ENCODE assay signal across 8 cellular contexts in genomic region chr11:57514538-57515331, GRCh38. TPM values are rescaled to one million over a fixed set of nuclear protein-coding genes. Genes with fewer than 3 reads are reported as not detected.
DNase-seq lines count a peak whose midpoint lies in the region; ATAC-seq and TF ChIP-seq lines count a peak whose summit lies in the region.

No MANE protein-coding gene starts in this region.

- no peak overlapping the region for H2BK120ac ChIP-seq in neuronal stem cell (ENCODE audit: low read depth, low read length)

- peak overlapping the region; percentile 24 for H2BK15ac ChIP-seq in neuronal stem cell (ENCODE audit: low read length)

- no peaks in the 10 kb centered on the region for H3K9me3 ChIP-seq in neuronal stem cell (replicated peaks in 1 of 2; ENCODE audit: control insufficient read depth in 2 of 2, insufficient read depth in 1 of 2, low read depth in 1 of 2, low read length in 2 of 2)
- H3K9me3 ChIP-seq in upper lobe of right lung: no peaks in the 10 kb centered on the region

- H3K4me3 ChIP-seq in fibroblast of pulmonary artery (replicated peaks; ENCODE audit: low read depth, low read length): peak overlapping the region; percentile 86
- peak overlapping the region; percentile 56 to 82 for H3K4me3 ChIP-seq in neuronal stem cell (ENCODE audit: low read length in 2 of 2)
- peak overlapping the region; percentile 97 for H3K4me3 ChIP-seq in upper lobe of right lung

- TF ChIP-seq CTCF in fibroblast of pulmonary artery (IDR thresholded peaks at IDR 0.05; ENCODE audit: low read length, missing control alignments) (no peak), upper lobe of right lung (IDR thresholded peaks at IDR 0.05) (no peak)

- H3K27me3 ChIP-seq in neuronal stem cell (ENCODE audit: control insufficient read depth in 3 of 3, insufficient read depth in 3 of 3, low read depth in 1 of 3, low read length in 3 of 3) (peaks cover 0 to 49% (median 22%) of the 10 kb centered on the region in 3 experiments), upper lobe of right lung (no peaks in the 10 kb centered on the region)

- H3K14ac ChIP-seq in neuronal stem cell (ENCODE audit: low read length): peak overlapping the region; percentile 50

- H3K36me3 ChIP-seq in neuronal stem cell (replicated peaks in 1 of 2; ENCODE audit: control insufficient read depth in 2 of 2, insufficient read depth in 2 of 2, low read length in 2 of 2) (no peaks in the 10 kb centered on the region), upper lobe of right lung (no peaks in the 10 kb centered on the region)

- H3K9ac ChIP-seq in neuronal stem cell (ENCODE audit: low read depth, low read length, poor library complexity): peak overlapping the region; percentile 40

- H2AK5ac ChIP-seq in neuronal stem cell (ENCODE audit: low read depth, low read length): peak overlapping the region; percentile 73

- DNase-seq in DMS153 treated with DMSO at 0.1 percent for 48 hours (lab: John Stamatoyannopoulos, UW; ENCODE audit: unreplicated experiment) (peak; percentile 47), DMS153 (lab: John Stamatoyannopoulos, UW) (no peak), NCI-H526 (lab: John Stamatoyannopoulos, UW) (peak; percentile 54 to 55), fibroblast of pulmonary artery (ENCODE audit: low read depth) (peak; percentile 26), neuronal stem cell (ENCODE audit: low spot score) (no peak), upper lobe of right lung (peak; percentile 82)
- DNase-seq in activated T-cell treated with anti-CD3 and anti-CD28 coated beads, Interleukin-2, amount 50 U/mL, for 1 hour: peak; percentile 50

- no peak overlapping the region for H4K91ac ChIP-seq in neuronal stem cell (ENCODE audit: low read depth, low read length, poor library complexity)

- H3K4me1 ChIP-seq in neuronal stem cell (ENCODE audit: control insufficient read depth in 2 of 2, insufficient read depth in 1 of 2, low read depth in 1 of 2, low read length in 2 of 2) (peaks cover 4 to 7% of the 10 kb centered on the region in 2 donors), upper lobe of right lung (peaks cover 12% of the 10 kb centered on the region)

- peak overlapping the region; percentile 35 for H2BK12ac ChIP-seq in neuronal stem cell (ENCODE audit: low read length)

- H3K23ac ChIP-seq in neuronal stem cell (ENCODE audit: low read depth, low read length, poor library complexity): peak overlapping the region; percentile 94

- H3K18ac ChIP-seq in neuronal stem cell (ENCODE audit: low read length): peak overlapping the region; percentile 92

- no peak overlapping the region for H3K4ac ChIP-seq in neuronal stem cell (ENCODE audit: low read length)

- peak overlapping the region; percentile 92 for H2AFZ ChIP-seq in neuronal stem cell (ENCODE audit: low read length)

- H3K4me2 ChIP-seq in neuronal stem cell (ENCODE audit: insufficient read depth, low read length, poor library complexity, severe bottlenecking): peak overlapping the region; percentile 98

- ATAC-seq in HG02798 (IDR thresholded peaks at IDR 0.05; ENCODE audit: poor library complexity, unreplicated experiment) (peak; percentile 42), upper lobe of right lung (peak; percentile 73)

- H2BK5ac ChIP-seq in neuronal stem cell (ENCODE audit: low read length): peak overlapping the region; percentile 92

- intact Hi-C loops in upper lobe of right lung (cut with DNase I): no loop called here

- no CpG with 5 or more reads among the region's 57 CpGs for WGBS in neuronal stem cell (ENCODE audit: extremely low coverage in 2 of 2, insufficient read length in 2 of 2, insufficient replicate concordance in 1 of 2), 2 donors

- H3K27ac ChIP-seq in neuronal stem cell (replicated peaks; ENCODE audit: low read length) (no peak overlapping the region), upper lobe of right lung (peak overlapping the region; percentile 65)

- H4K8ac ChIP-seq in neuronal stem cell (ENCODE audit: low read depth, low read length): no peak overlapping the region

- peaks cover 1% of the 10 kb centered on the region for H3K79me1 ChIP-seq in neuronal stem cell (ENCODE audit: low read depth, low read length)

RNA-seq across cellular contexts. Expression of gene SLC43A1, which starts 0.8 kb away (rescaled TPM):
- polyA plus RNA-seq in neuronal stem cell (2013, experiment 1 of 2): 0.63 TPM
- polyA plus RNA-seq in neuronal stem cell (2013, experiment 2 of 2): 0.73 TPM
- 12.4 TPM for total RNA-seq in upper lobe of right lung

RNA-seq across cellular contexts. Expression of gene TIMM10, which starts 15.8 kb away (rescaled TPM):
- 61.5 TPM for polyA plus RNA-seq in neuronal stem cell (2013, experiment 1 of 2)
- polyA plus RNA-seq in neuronal stem cell (2013, experiment 2 of 2): 58.6 TPM
- total RNA-seq in upper lobe of right lung: 34.7 TPM

RNA-seq across cellular contexts. Expression of gene SMTNL1, which starts 22.7 kb away (rescaled TPM):
- 0.26 TPM for polyA plus RNA-seq in neuronal stem cell (2013, experiment 1 of 2)
- 0.18 TPM for polyA plus RNA-seq in neuronal stem cell (2013, experiment 2 of 2)
- total RNA-seq in upper lobe of right lung: not detected

RNA-seq across cellular contexts. Expression of gene UBE2L6, which starts 52.7 kb away (rescaled TPM):
- 138 TPM for polyA plus RNA-seq in neuronal stem cell (2013, experiment 1 of 2)
- polyA plus RNA-seq in neuronal stem cell (2013, experiment 2 of 2): 134 TPM
- total RNA-seq in upper lobe of right lung: 120 TPM

RNA-seq across cellular contexts. Expression of gene RTN4RL2, which starts 54.4 kb away (rescaled TPM):
- polyA plus RNA-seq in neuronal stem cell (2013, experiment 1 of 2): 6.6 TPM
- polyA plus RNA-seq in neuronal stem cell (2013, experiment 2 of 2): 6.8 TPM
- 3.2 TPM for total RNA-seq in upper lobe of right lung

Comparison
In these comparisons a context has a peak if more than half of its experiments do, and no peak if none do; other contexts are left out.
1. DNase-seq: peak in DMS153 treated with DMSO at 0.1 percent for 48 hours (single experiment), NCI-H526 (2 of 2), activated T-cell treated with anti-CD3 and anti-CD28 coated beads, Interleukin-2, amount 50 U/mL, for 1 hour (single experiment), fibroblast of pulmonary artery (single experiment) and upper lobe of right lung (single experiment); none in DMS153 (single experiment) and neuronal stem cell (single experiment).
2. Peak in every context shown above with its lines, with median percentiles within 50 percentile points of each other: H3K4me3 ChIP-seq.